Comparison of ENCODE assay signal across 9 cellular contexts in genomic region chr1:207873055-207873890, GRCh38. TPM values are rescaled to one million over a fixed set of nuclear protein-coding genes. Genes with fewer than 3 reads are reported as not detected.
A peak's percentile ranks its signal among the peaks of the same experiment; 100 is the strongest.
DNase-seq lines count a peak whose midpoint lies in the region; ATAC-seq and TF ChIP-seq lines count a peak whose summit lies in the region.
"Had no signal": no experiment of that assay in that cellular context is flagged by ENCODE, and none has a peak within 500 bp of the region (broad histone marks: within the 10 kb centered on the region; RNA-seq: fewer than 3 reads in every experiment).

No MANE protein-coding gene starts in this region.

- H3K9ac ChIP-seq in OCI-LY3 (ENCODE audit: low read length): no peak overlapping the region

- peaks cover 6% of the 10 kb centered on the region; the same call in 1 of the 2 replicates for H3K79me2 ChIP-seq in OCI-LY3 (ENCODE audit: low read length)

- peak overlapping the region; percentile 89 for H3K27ac Mint-ChIP-seq in stimulated activated effector memory CD8-positive, alpha-beta T cell treated with anti-CD3 and anti-CD28 coated beads, Interleukin-12 subunit alpha, Interleukin-12 subunit beta, amount 100 ng/mL, for 72 hours

- H4K20me1 ChIP-seq in OCI-LY3 (ENCODE audit: insufficient read depth, low read length): no peaks in the 10 kb centered on the region

- H3K4me1 ChIP-seq in OCI-LY3 (ENCODE audit: low read length): peaks cover 25% of the 10 kb centered on the region
- peaks cover 23 to 39% of the 10 kb centered on the region in 2 donors for H3K4me1 ChIP-seq in adrenal gland (replicated peaks in 1 of 2)

- H3K4me1 Mint-ChIP-seq in stimulated activated effector memory CD8-positive, alpha-beta T cell treated with anti-CD3 and anti-CD28 coated beads, Interleukin-12 subunit alpha, Interleukin-12 subunit beta, amount 100 ng/mL, for 72 hours: peaks cover 57% of the 10 kb centered on the region

- intact Hi-C loops in adrenal gland (cut with DNase I): no loop called here

- peak overlapping the region; percentile 61 for H3K4me3 Mint-ChIP-seq in stimulated activated effector memory CD8-positive, alpha-beta T cell treated with anti-CD3 and anti-CD28 coated beads, Interleukin-12 subunit alpha, Interleukin-12 subunit beta, amount 100 ng/mL, for 72 hours

- no peaks in the 10 kb centered on the region for H3K9me3 ChIP-seq in OCI-LY3 (ENCODE audit: insufficient read depth, low read length)
- H3K9me3 ChIP-seq in adrenal gland (replicated peaks in 1 of 3): no peaks in the 10 kb centered on the region
- H3K9me3 ChIP-seq: tibial artery had no signal

- no peaks in the 10 kb centered on the region for H3K36me3 ChIP-seq in OCI-LY3 (replicated peaks; ENCODE audit: low read depth, low read length)
- no peaks in the 10 kb centered on the region for H3K36me3 ChIP-seq in adrenal gland (replicated peaks in 1 of 2)
- H3K36me3 ChIP-seq: tibial artery had no signal

- H3K9me3 Mint-ChIP-seq in stimulated activated effector memory CD8-positive, alpha-beta T cell treated with anti-CD3 and anti-CD28 coated beads, Interleukin-12 subunit alpha, Interleukin-12 subunit beta, amount 100 ng/mL, for 72 hours: no peaks in the 10 kb centered on the region

- H2AFZ ChIP-seq in OCI-LY3 (ENCODE audit: low read depth, low read length): 0 out of 2 replicates have a peak overlapping the region, but pooled peaks have one; percentile 44

- no peak overlapping the region for H3K4me3 ChIP-seq in OCI-LY3 (ENCODE audit: low read length)
- no peak overlapping the region for H3K4me3 ChIP-seq in adrenal gland
- H3K4me3 ChIP-seq: tibial artery had no signal

- ATAC-seq in HG02610 (IDR thresholded peaks at IDR 0.05; ENCODE audit: unreplicated experiment): peak; percentile 46
- peak; percentile 70 for ATAC-seq in stimulated activated effector memory CD8-positive, alpha-beta T cell treated with anti-CD3 and anti-CD28 coated beads, Interleukin-12 subunit alpha, Interleukin-12 subunit beta, amount 100 ng/mL, for 72 hours
- no peak for ATAC-seq in GM18861 (IDR thresholded peaks at IDR 0.05; ENCODE audit: unreplicated experiment)
- ATAC-seq in HG03442 (IDR thresholded peaks at IDR 0.05; ENCODE audit: unreplicated experiment): no peak

- H3K27me3 ChIP-seq in OCI-LY3 (ENCODE audit: low read depth, low read length): no peaks in the 10 kb centered on the region
- no peaks in the 10 kb centered on the region for H3K27me3 ChIP-seq in adrenal gland
- H3K27me3 ChIP-seq: tibial artery had no signal

- H3K27ac ChIP-seq in OCI-LY3 (ENCODE audit: low read length) (no peak overlapping the region), adrenal gland (peak overlapping the region in 3 of 5 donors; percentile 2 to 68 (median 42))
- H3K27ac ChIP-seq: tibial artery had no signal

- H3K36me3 Mint-ChIP-seq in stimulated activated effector memory CD8-positive, alpha-beta T cell treated with anti-CD3 and anti-CD28 coated beads, Interleukin-12 subunit alpha, Interleukin-12 subunit beta, amount 100 ng/mL, for 72 hours: peaks cover 5% of the 10 kb centered on the region

- WGBS in adrenal gland, 4 donors: 13 to 17% (median 15%) methylated on average over 8 of the region's 8 CpGs

- DNase-seq in adrenal gland (peak in 6 of 7 donors; percentile 60 to 77 (median 72)), HK-2 (ENCODE audit: unreplicated experiment) (no peak)
- DNase-seq in stimulated activated effector memory CD8-positive, alpha-beta T cell treated with anti-CD3 and anti-CD28 coated beads, Interleukin-12 subunit alpha, Interleukin-12 subunit beta, amount 100 ng/mL, for 72 hours (ENCODE audit: low spot score in 2 of 2): no peak

- peak in 1 of 2 donors; percentile 19 for TF ChIP-seq POLR2A in adrenal gland (IDR thresholded peaks at IDR 0.05)

- no peak for TF ChIP-seq CTCF in OCI-LY3 (IDR thresholded peaks at IDR 0.05; ENCODE audit: low read depth, low read length)
- TF ChIP-seq CTCF in adrenal gland (IDR thresholded peaks at IDR 0.05): no peak

- peak overlapping the region; percentile 18 for H3K4me2 ChIP-seq in OCI-LY3 (ENCODE audit: low read length)

RNA-seq across cellular contexts. Expression of gene CD34, which starts 37.7 kb away (rescaled TPM):
- 10 to 100 TPM; 18.8 to 48.6 (median 30.7) TPM for total RNA-seq in adrenal gland
- polyA plus RNA-seq in adrenal gland: 10 to 100 TPM; 13.9 to 43.7 (median 26.3) TPM
- total RNA-seq: HT1080 had no signal

Comparison
In these comparisons a context has a peak if more than half of its experiments do, and no peak if none do; other contexts are left out.
1. ATAC-seq: peak in HG02610 (single experiment) and stimulated activated effector memory CD8-positive, alpha-beta T cell treated with anti-CD3 and anti-CD28 coated beads, Interleukin-12 subunit alpha, Interleukin-12 subunit beta, amount 100 ng/mL, for 72 hours (single experiment); none in GM18861 (single experiment) and HG03442 (single experiment).
2. DNase-seq: peak in adrenal gland (6 of 7); none in stimulated activated effector memory CD8-positive, alpha-beta T cell treated with anti-CD3 and anti-CD28 coated beads, Interleukin-12 subunit alpha, Interleukin-12 subunit beta, amount 100 ng/mL, for 72 hours (0 of 2) and HK-2 (single experiment).